Comparison of ENCODE assay signal across 17 cellular contexts in genomic region chr2:157841485-157841884, GRCh38. TPM values are rescaled to one million over a fixed set of nuclear protein-coding genes. Genes with fewer than 3 reads are reported as not detected.
DNase-seq lines count a peak whose midpoint lies in the region; ATAC-seq and TF ChIP-seq lines count a peak whose summit lies in the region.
"Had no signal": no experiment of that assay in that cellular context is flagged by ENCODE, and none has a peak within 500 bp of the region (broad histone marks: within the 10 kb centered on the region; RNA-seq: fewer than 3 reads in every experiment).

No MANE protein-coding gene starts in this region.

- H2AFZ ChIP-seq in hepatocyte (no peak overlapping the region), SK-N-SH (ENCODE audit: low read depth) (no peak overlapping the region)

- peaks cover 59% of the 10 kb centered on the region for H3K79me2 ChIP-seq in hepatocyte
- peaks cover 49% of the 10 kb centered on the region for H3K79me2 ChIP-seq in SK-N-SH (ENCODE audit: insufficient read depth)

- CTCF ChIA-PET in SK-N-SH (lab: Yijun Ruan, JAX) = no interaction called here

- no peak for TF ChIP-seq EP300 in SK-N-SH (IDR thresholded peaks at IDR 0.05; ENCODE audit: borderline replicate concordance in 1 of 2, low read depth in 1 of 2, low read length in 1 of 2)

- H3K27ac ChIP-seq in right atrium auricular region = peak overlapping the region; percentile 81
- peak overlapping the region; percentile 90 for H3K27ac ChIP-seq in hepatocyte
- H3K27ac ChIP-seq in gastrocnemius medialis = peak overlapping the region; percentile 83 to 91 (median 90)
- peak overlapping the region in 1 of 2 experiments; percentile 99; a peak in 2 of 4 replicates for H3K27ac ChIP-seq in SK-N-SH (ENCODE audit: low read depth in 2 of 2, low read length in 1 of 2)

- H3K4me2 ChIP-seq in hepatocyte (no peak overlapping the region), SK-N-SH (no peak overlapping the region)

- H3K9me2 ChIP-seq in hepatocyte (replicated peaks; ENCODE audit: insufficient read depth) = no peaks in the 10 kb centered on the region
- no peaks in the 10 kb centered on the region for H3K9me2 ChIP-seq in SK-N-SH

- peaks cover 27% of the 10 kb centered on the region for H3F3A ChIP-seq in SK-N-SH (replicated peaks; ENCODE audit: insufficient read depth)

- H3K4me1 ChIP-seq in right atrium auricular region (peaks cover 0 to 91% of the 10 kb centered on the region in 2 donors), hepatocyte (ENCODE audit: insufficient read depth) (peaks cover 46% of the 10 kb centered on the region), gastrocnemius medialis (peaks cover 77 to 85% of the 10 kb centered on the region in 2 donors), SK-N-SH (ENCODE audit: control insufficient read depth in 1 of 2, insufficient read depth in 2 of 2, low read depth in 1 of 2, low read length in 1 of 2) (peaks cover 34 to 47% of the 10 kb centered on the region in 2 experiments)
- H3K4me1 ChIP-seq: Caco-2 had no signal

- intact Hi-C loops in cardiac septum (cut with DNase I) = no loop called here
- intact Hi-C loops in gastrocnemius medialis (cut with DNase I; ENCODE audit: low total_unique reads) = no loop called here

- no peak for TF ChIP-seq RAD21 in SK-N-SH (IDR thresholded peaks at IDR 0.05; ENCODE audit: low read length)

- in situ Hi-C loops in gastrocnemius medialis (cut with MboI; ENCODE audit: low sequenced_read_pairs in 4 of 4) = no loop called here

- H3K27me3 ChIP-seq in right atrium auricular region (no peaks in the 10 kb centered on the region), hepatocyte (no peaks in the 10 kb centered on the region), gastrocnemius medialis (no peaks in the 10 kb centered on the region), SK-N-SH (ENCODE audit: insufficient read depth) (no peaks in the 10 kb centered on the region)

- H3K4me3 ChIP-seq in right atrium auricular region (no peak overlapping the region), hepatocyte (no peak overlapping the region), gastrocnemius medialis (no peak overlapping the region), SK-N-SH (ENCODE audit: low read depth in 2 of 2, low read length in 1 of 2) (no peak overlapping the region)
- H3K4me3 ChIP-seq: GM12878 had no signal

- ATAC-seq in gastrocnemius medialis (no peak), GM18498 (IDR thresholded peaks at IDR 0.05; ENCODE audit: unreplicated experiment) (no peak)
- ATAC-seq: GM12878, Panc1 had no signal

- H3K9me3 ChIP-seq in right atrium auricular region = no peaks in the 10 kb centered on the region
- no peaks in the 10 kb centered on the region for H3K9me3 ChIP-seq in hepatocyte (ENCODE audit: low read depth)
- H3K9me3 ChIP-seq in gastrocnemius medialis = no peaks in the 10 kb centered on the region
- no peaks in the 10 kb centered on the region for H3K9me3 ChIP-seq in SK-N-SH
- H3K9me3 ChIP-seq: Caco-2 had no signal

- POLR2A ChIA-PET in SK-N-SH (lab: Yijun Ruan, JAX) = no interaction called here

- H3K36me3 ChIP-seq in right atrium auricular region = no peaks in the 10 kb centered on the region
- no peaks in the 10 kb centered on the region for H3K36me3 ChIP-seq in hepatocyte (replicated peaks; ENCODE audit: insufficient read depth, low read depth)
- H3K36me3 ChIP-seq in gastrocnemius medialis = no peaks in the 10 kb centered on the region
- peaks cover 0 to 2% of the 10 kb centered on the region in 2 experiments for H3K36me3 ChIP-seq in SK-N-SH (replicated peaks in 1 of 2; ENCODE audit: control insufficient read depth in 1 of 2, insufficient read depth in 2 of 2, low read length in 1 of 2)

- DNase-seq in right atrium auricular region (ENCODE audit: low spot score) (no peak), cardiac septum (ENCODE audit: low spot score) (no peak), hepatocyte (ENCODE audit: low spot score) (no peak), gastrocnemius medialis (no peak), SK-N-SH (no peak), islet precursor cell (no peak)
- DNase-seq: Caco-2; CD4-positive, CD25-positive, alpha-beta regulatory T cell; DMS79; GOT3; Kasumi-1; MM.1S; NCI-H524; SHP77 had no signal

- H4K20me1 ChIP-seq in hepatocyte (ENCODE audit: insufficient read depth, poor library complexity, severe bottlenecking) (no peaks in the 10 kb centered on the region), SK-N-SH (ENCODE audit: insufficient read depth) (peaks cover 4% of the 10 kb centered on the region; the same call in 1 of the 2 replicates)

- TF ChIP-seq POLR2A in gastrocnemius medialis (IDR thresholded peaks at IDR 0.05) = no peak

- 89% methylated on average over 2 of the region's 2 CpGs for WGBS in hepatocyte (ENCODE audit: low lambda C conversion rate, missing lambda C conversion rate)
- 94% methylated on average over 2 of the region's 2 CpGs for WGBS in SK-N-SH (ENCODE audit: low lambda C conversion rate)

- H3K9ac ChIP-seq in SK-N-SH = no peak overlapping the region

- TF ChIP-seq CTCF in right atrium auricular region (IDR thresholded peaks at IDR 0.05) (no peak), hepatocyte (IDR thresholded peaks at IDR 0.05; ENCODE audit: poor library complexity) (no peak), gastrocnemius medialis (IDR thresholded peaks at IDR 0.05 in 4 of 5, conservative IDR thresholded peaks at IDR 0.05 in 1 of 5) (no peak), SK-N-SH (IDR thresholded peaks at IDR 0.05) (no peak)

TF ChIP-seq in SK-N-SH, 30 proteins besides CTCF, POLR2A, EP300 and RAD21 (continues in another document):
- TF ChIP-seq RXRA (IDR thresholded peaks at IDR 0.05; ENCODE audit: borderline replicate concordance, low read depth) (no peak), PBX3 (IDR thresholded peaks at IDR 0.05) (no peak), FOXJ3 (CRISPR knock-in tag; IDR thresholded peaks at IDR 0.05) (no peak), ZBTB33 (IDR thresholded peaks at IDR 0.05; ENCODE audit: borderline replicate concordance, low read depth) (no peak), MAX (IDR thresholded peaks at IDR 0.05; ENCODE audit: low read depth) (no peak), NRF1 (IDR thresholded peaks at IDR 0.05; ENCODE audit: low read depth, low read length) (no peak), MEF2A (IDR thresholded peaks at IDR 0.05; ENCODE audit: borderline replicate concordance, low read depth) (no peak), MXI1 (IDR thresholded peaks at IDR 0.05; ENCODE audit: low read depth, low read length) (no peak), YY1 (IDR thresholded peaks at IDR 0.05; ENCODE audit: low read depth) (no peak), ELF1 (IDR thresholded peaks at IDR 0.05) (no peak), USF1 (IDR thresholded peaks at IDR 0.05; ENCODE audit: borderline replicate concordance, low read depth) (no peak), RFX5 (IDR thresholded peaks at IDR 0.05; ENCODE audit: low read length) (no peak), USF2 (IDR thresholded peaks at IDR 0.05; ENCODE audit: borderline replicate concordance, low read depth, low read length) (no peak), NFIC (IDR thresholded peaks at IDR 0.05; ENCODE audit: borderline replicate concordance) (no peak), SMC3 (IDR thresholded peaks at IDR 0.05; ENCODE audit: low read depth, low read length) (no peak)

RNA-seq across cellular contexts. Expression of gene ACVR1, which starts 34.6 kb away (rescaled TPM):
- total RNA-seq in right atrium auricular region (10 to 100 TPM; 34.5 to 36.8 TPM), cardiac septum (22.7 TPM), hepatocyte (19.1 and 19.6 TPM in 2 replicates), gastrocnemius medialis (10 to 100 TPM; 10.8 to 18.4 (median 12.2) TPM)
- polyA plus RNA-seq in hepatocyte (16.9 and 20.1 TPM in 2 replicates), SK-N-SH (2012; rRNA removed) (21.0 and 22.4 TPM in 2 replicates)
- polyA plus RNA-seq in SK-N-SH (2012; cell fraction: cytosol; rRNA removed) = 36.5 and 38.2 TPM in 2 replicates
- polyA plus RNA-seq in SK-N-SH (2012; cell fraction: nucleus; rRNA removed) = 24.4 and 30.1 TPM in 2 replicates
